8 cellular contexts compared by ENCODE assay signal in genomic region chr12:10673660-10674384, GRCh38. TPM values are rescaled to one million over a fixed set of nuclear protein-coding genes. Genes with fewer than 3 reads are reported as not detected.
A peak's percentile ranks its signal among the peaks of the same experiment; 100 is the strongest.
DNase-seq lines count a peak whose midpoint lies in the region; TF ChIP-seq lines count a peak whose summit lies in the region.

STYK1 (minus strand) TSS chr12:10674052; CDS start chr12:10634618, 39,434 bp downstream.

- H3K27ac ChIP-seq in OCI-LY7 (ENCODE audit: low read depth, low read length, poor library complexity, severe bottlenecking) = no peak within 1 kb of the TSS

- H2AFZ ChIP-seq in OCI-LY7 (ENCODE audit: low read length) = peak within 1 kb of the TSS; percentile 73

- no peaks in the 10 kb centered on the region for H3K4me1 Mint-ChIP-seq in neural crest cell
- H3K4me1 Mint-ChIP-seq in stimulated activated naive CD8-positive, alpha-beta T cell treated with anti-CD3 and anti-CD28 coated beads, Interleukin-15, Interleukin-2, amounts not matched to agents 100 ng/mL and 50 ng/mL, for 24 hours (ENCODE audit: low read depth) = peaks cover 44% of the 10 kb centered on the region

- H3K4me1 ChIP-seq in OCI-LY7 (ENCODE audit: insufficient read depth, low read length, poor library complexity, severe bottlenecking) = peaks cover 21% of the 10 kb centered on the region

- POLR2A ChIA-PET in OCI-LY7 (lab: Charles Lee) = no interaction called here

- CTCF ChIA-PET in OCI-LY7 (lab: Charles Lee; ENCODE audit: unreplicated experiment) = no interaction called here

- BruUV-seq in OCI-LY7 (replicated peaks; lab: Mats Ljungman, UMichigan) = no TSS peak

- H3K36me3 Mint-ChIP-seq in neural crest cell (ENCODE audit: low read depth) = no peaks in the 10 kb centered on the region
- no peaks in the 10 kb centered on the region for H3K36me3 Mint-ChIP-seq in stimulated activated naive CD8-positive, alpha-beta T cell treated with anti-CD3 and anti-CD28 coated beads, Interleukin-15, Interleukin-2, amounts not matched to agents 100 ng/mL and 50 ng/mL, for 24 hours (ENCODE audit: low read depth)

- no peaks in the 10 kb centered on the region for H3K9me3 ChIP-seq in OCI-LY7 (ENCODE audit: low read length)

- intact Hi-C loops in OCI-LY7 (cut with micrococcal nuclease; ENCODE audit: unreplicated experiment) = loop anchor here (1.0 to 5.0 kb wide), 5 partner anchors 78 to 522 kb away; no protein-coding TSS in a partner anchor

- peak within 1 kb of the TSS; percentile 67 for H3K4me2 ChIP-seq in OCI-LY7 (ENCODE audit: low read length)

- H3K9me3 Mint-ChIP-seq in neural crest cell = no peaks in the 10 kb centered on the region
- H3K9me3 Mint-ChIP-seq in stimulated activated naive CD8-positive, alpha-beta T cell treated with anti-CD3 and anti-CD28 coated beads, Interleukin-15, Interleukin-2, amounts not matched to agents 100 ng/mL and 50 ng/mL, for 24 hours = no peaks in the 10 kb centered on the region

- no peaks in the 10 kb centered on the region for H4K20me1 ChIP-seq in OCI-LY7 (ENCODE audit: insufficient read depth, low read length)

- peaks cover 70% of the 10 kb centered on the region for H3K27me3 Mint-ChIP-seq in neural crest cell (ENCODE audit: low read depth)
- H3K27me3 Mint-ChIP-seq in stimulated activated naive CD8-positive, alpha-beta T cell treated with anti-CD3 and anti-CD28 coated beads, Interleukin-15, Interleukin-2, amounts not matched to agents 100 ng/mL and 50 ng/mL, for 24 hours = peaks cover 31% of the 10 kb centered on the region

- peak within 1 kb of the TSS; percentile 83 for H3K4me3 Mint-ChIP-seq in neural crest cell
- peak within 1 kb of the TSS; percentile 80 for H3K4me3 Mint-ChIP-seq in stimulated activated naive CD8-positive, alpha-beta T cell treated with anti-CD3 and anti-CD28 coated beads, Interleukin-15, Interleukin-2, amounts not matched to agents 100 ng/mL and 50 ng/mL, for 24 hours

- no peaks in the 10 kb centered on the region for H3K9me2 ChIP-seq in OCI-LY7 (ENCODE audit: insufficient read depth, low read length)

- TF ChIP-seq CTCF in OCI-LY7 (conservative IDR thresholded peaks at IDR 0.05; ENCODE audit: low read length) = peak; percentile 92
- TF ChIP-seq CTCF in fibroblast of villous mesenchyme (IDR thresholded peaks at IDR 0.05; ENCODE audit: insufficient read depth, low read depth, low read length) = peak; percentile 92
- peak; percentile 100 for TF ChIP-seq CTCF in neural crest cell (conservative IDR thresholded peaks at IDR 0.05)

- H3K79me2 ChIP-seq in OCI-LY7 (ENCODE audit: insufficient read depth, low read depth, low read length) = no peaks in the 10 kb centered on the region

- no peaks in the 10 kb centered on the region for H3K36me3 ChIP-seq in OCI-LY7 (ENCODE audit: insufficient read depth, low read length)

- no peak within 1 kb of the TSS for H3K27ac Mint-ChIP-seq in neural crest cell (ENCODE audit: unreplicated experiment)
- peak within 1 kb of the TSS; percentile 80 for H3K27ac Mint-ChIP-seq in stimulated activated naive CD8-positive, alpha-beta T cell treated with anti-CD3 and anti-CD28 coated beads, Interleukin-15, Interleukin-2, amounts not matched to agents 100 ng/mL and 50 ng/mL, for 24 hours

- H3K4me3 ChIP-seq in OCI-LY7 (ENCODE audit: low read depth, low read length, poor library complexity, severe bottlenecking) (peak within 1 kb of the TSS; percentile 65), fibroblast of villous mesenchyme (ENCODE audit: low read depth, low read length) (peak within 1 kb of the TSS; percentile 59)

- DNase-seq in SHP77 (lab: John Stamatoyannopoulos, UW) (peak; percentile 18 to 44), SHP77 treated with DMSO at 0.1 percent for 48 hours (lab: John Stamatoyannopoulos, UW) (no peak), HPDE6-E6E7 (ENCODE audit: extremely low spot score) (peak; percentile 79), OCI-LY7 (ENCODE audit: low spot score) (peak; percentile 67), fibroblast of villous mesenchyme (ENCODE audit: low read depth) (peak; percentile 28), neural crest cell (ENCODE audit: low read depth, low spot score) (peak; percentile 47)
- peak; percentile 35 to 41 for DNase-seq in activated T-helper 1 cell treated with anti-CD3 and anti-CD28 coated beads, Interleukin-2, amount 50 U/mL, for 16 hours (ENCODE audit: low read depth in 1 of 2, low spot score in 1 of 2)

RNA-seq across cellular contexts. Expression of gene STYK1, which starts in this region (rescaled TPM):
- total RNA-seq in OCI-LY7 (2014; rRNA removed; shearing (Covaris generic)) = not detected in 2 replicates
- total RNA-seq in OCI-LY7 (2022) (0.11 TPM in 1 of 2 replicates, not detected in the other), fibroblast of villous mesenchyme (under 0.01 and 0.86 TPM in 2 replicates), neural crest cell (not detected in 2 replicates)

Comparison
In these comparisons a context has a peak if more than half of its experiments do, and no peak if none do; other contexts are left out.
1. Peak in DNase-seq, H3K4me3 ChIP-seq and H3K4me2 ChIP-seq in OCI-LY7; RNA of the gene not detected or under 1 TPM.
2. Peak in DNase-seq and H3K4me3 ChIP-seq in fibroblast of villous mesenchyme; RNA of the gene not detected or under 1 TPM.
3. Peak in DNase-seq in neural crest cell; RNA of the gene not detected or under 1 TPM.